9 cellular contexts compared by ENCODE assay signal in genomic region chr7:76262683-76263402, GRCh38. TPM values are rescaled to one million over a fixed set of nuclear protein-coding genes. Genes with fewer than 3 reads are reported as not detected.
A peak's percentile ranks its signal among the peaks of the same experiment; 100 is the strongest.
DNase-seq lines count a peak whose midpoint lies in the region; ATAC-seq and TF ChIP-seq lines count a peak whose summit lies in the region.
"Had no signal": no experiment of that assay in that cellular context is flagged by ENCODE, and none has a peak within 500 bp of the region (broad histone marks: within the 10 kb centered on the region; RNA-seq: fewer than 3 reads in every experiment).

No MANE protein-coding gene starts in this region.

- H3K9me3 Mint-ChIP-seq in stimulated activated naive B cell treated with anti-CD40 and anti-IgM and Interleukin-4, amounts not matched to agents 10 μg/mL and 1 μg/mL and 100 μg/mL, for 72 hours: peaks cover 0 to 3% of the 10 kb centered on the region in 2 donors

- H3K9ac ChIP-seq in PC-3 (ENCODE audit: low read length): no peak overlapping the region

- peaks cover 8 to 21% of the 10 kb centered on the region in 2 donors for H3K4me1 Mint-ChIP-seq in stimulated activated naive B cell treated with anti-CD40 and anti-IgM and Interleukin-4, amounts not matched to agents 10 μg/mL and 1 μg/mL and 100 μg/mL, for 72 hours

- no peaks in the 10 kb centered on the region for H3K9me3 ChIP-seq in PC-3 (ENCODE audit: low read length)

- BruUV-seq in PC-3 (replicated peaks; lab: Mats Ljungman, UMichigan): no TSS peak

- no peak overlapping the region for H3K4me3 ChIP-seq in PC-3 (ENCODE audit: low read length)

- no peaks in the 10 kb centered on the region for H3F3A ChIP-seq in PC-3 (ENCODE audit: low read length, unreplicated experiment)

- H3K79me2 ChIP-seq in PC-3 (ENCODE audit: low read length): no peaks in the 10 kb centered on the region

- DNase-seq in NCI-H345 (lab: John Stamatoyannopoulos, UW) (peak; percentile 48), NCI-H345 treated with DMSO at 0.1 percent for 48 hours (lab: John Stamatoyannopoulos, UW; ENCODE audit: unreplicated experiment) (no peak), HuH-7.5 (ENCODE audit: low spot score) (peak; percentile 68), PC-3 (peak; percentile 73), T47D (ENCODE audit: low read depth in 1 of 2, low spot score in 1 of 2) (peak; percentile 71 to 88), inferior parietal cortex (ENCODE audit: extremely low spot score) (peak; percentile 67)
- DNase-seq in stimulated activated naive B cell treated with anti-CD40 and anti-IgM and Interleukin-4, amounts not matched to agents 10 μg/mL and 1 μg/mL and 100 μg/mL, for 72 hours: no peak

- POLR2A ChIA-PET in PC-3 (lab: Charles Lee; ENCODE audit: unreplicated experiment): interaction anchor here (0.6 kb wide), 1 partner anchor 53 kb away, joined by 5 read pairs; no protein-coding TSS in a partner anchor

- in situ Hi-C loops in T47D (cut with HindIII; ENCODE audit: low pct_unique_long_range_greater_than_20kb, low sequenced_read_pairs): no loop called here

- no peak overlapping the region for H3K27ac ChIP-seq in PC-3 (ENCODE audit: low read length)

- H3K36me3 Mint-ChIP-seq in stimulated activated naive B cell treated with anti-CD40 and anti-IgM and Interleukin-4, amounts not matched to agents 10 μg/mL and 1 μg/mL and 100 μg/mL, for 72 hours: no peaks in the 10 kb centered on the region
- H3K36me3 Mint-ChIP-seq: CD4-positive, CD25-positive, alpha-beta regulatory T cell had no signal

- H3K27ac Mint-ChIP-seq in stimulated activated naive B cell treated with anti-CD40 and anti-IgM and Interleukin-4, amounts not matched to agents 10 μg/mL and 1 μg/mL and 100 μg/mL, for 72 hours: no peak overlapping the region

- no peaks in the 10 kb centered on the region for H3K36me3 ChIP-seq in PC-3 (ENCODE audit: low read depth, low read length)

- peak; percentile 83 for TF ChIP-seq CTCF in PC-3 (conservative IDR thresholded peaks at IDR 0.05; ENCODE audit: low read depth, low read length)

- no peaks in the 10 kb centered on the region for H4K20me1 ChIP-seq in PC-3 (ENCODE audit: low read length)

- no peak overlapping the region for H3K4me2 ChIP-seq in PC-3 (ENCODE audit: low read length)

- H3K27me3 ChIP-seq in PC-3 (ENCODE audit: low read length): no peaks in the 10 kb centered on the region

- intact Hi-C loops in PC-3 (cut with micrococcal nuclease): loop anchor here (1.0 kb wide), 1 partner anchor 85 kb away; no protein-coding TSS in a partner anchor

- no peaks in the 10 kb centered on the region for H3K9me2 ChIP-seq in PC-3 (replicated peaks; ENCODE audit: low read length)

- no peaks in the 10 kb centered on the region for H3K4me1 ChIP-seq in PC-3 (ENCODE audit: insufficient read depth, low read length)

- H3K4me3 Mint-ChIP-seq in stimulated activated naive B cell treated with anti-CD40 and anti-IgM and Interleukin-4, amounts not matched to agents 10 μg/mL and 1 μg/mL and 100 μg/mL, for 72 hours: no peak overlapping the region
- H3K4me3 Mint-ChIP-seq: CD4-positive, CD25-positive, alpha-beta regulatory T cell had no signal

- H2AFZ ChIP-seq in PC-3 (ENCODE audit: low read length): no peak overlapping the region

- ATAC-seq in PC-3 (peak; percentile 93), HG03139 (IDR thresholded peaks at IDR 0.05; ENCODE audit: unreplicated experiment) (no peak)
- peak; percentile 66 to 68 for ATAC-seq in stimulated activated naive B cell treated with anti-CD40 and anti-IgM and Interleukin-4, amounts not matched to agents 10 μg/mL and 1 μg/mL and 100 μg/mL, for 72 hours (replicated peaks)

- CTCF ChIA-PET in PC-3 (lab: Charles Lee): interaction anchor here (0.5 to 1.6 kb wide), 10 partner anchors 21 to 257 kb away, joined by 3 to 10 read pairs (median 3); no protein-coding TSS in a partner anchor

- peaks cover 43 to 64% of the 10 kb centered on the region in 2 donors for H3K27me3 Mint-ChIP-seq in stimulated activated naive B cell treated with anti-CD40 and anti-IgM and Interleukin-4, amounts not matched to agents 10 μg/mL and 1 μg/mL and 100 μg/mL, for 72 hours

RNA-seq across cellular contexts. Expression of gene HSPB1, which starts 39.6 kb away (rescaled TPM):
- 166 and 189 TPM in 2 replicates for total RNA-seq in PC-3 (2014; rRNA removed)

Comparison
In these comparisons a context has a peak if more than half of its experiments do, and no peak if none do; other contexts are left out.
1. DNase-seq: peak in NCI-H345 (single experiment), HuH-7.5 (single experiment), PC-3 (single experiment), T47D (2 of 2) and inferior parietal cortex (single experiment); none in NCI-H345 treated with DMSO at 0.1 percent for 48 hours (single experiment) and stimulated activated naive B cell treated with anti-CD40 and anti-IgM and Interleukin-4, amounts not matched to agents 10 μg/mL and 1 μg/mL and 100 μg/mL, for 72 hours (single experiment).